Comparison of ENCODE assay signal across 1 cellular context in genomic region chr15:41494922-41495735, GRCh38.
TF ChIP-seq lines count a peak whose summit lies in the region.

No MANE protein-coding gene starts in this region.

TF ChIP-seq in K562, 482 proteins besides CTCF, POLR2A, EP300 and RAD21 (continues in another document):
- TF ChIP-seq NRF1 (conservative IDR thresholded peaks at IDR 0.05 in 1 of 2, IDR thresholded peaks at IDR 0.05 in 1 of 2) (peak; percentile 70 to 73), HDAC8 (tag; IDR thresholded peaks at IDR 0.05) (0 out of 2 replicates have a peak, but pooled peaks have one; percentile 5), SAFB (IDR thresholded peaks at IDR 0.05; ENCODE audit: borderline replicate concordance, low read depth, low read length) (peak; percentile 38; the same call in 1 of the 2 replicates), GTF2F1 (IDR thresholded peaks at IDR 0.05; ENCODE audit: low read depth, low read length) (no peak), KAT7 (CRISPR knock-in tag; IDR thresholded peaks at IDR 0.05; ENCODE audit: borderline replicate concordance) (peak; percentile 20; the same call in 1 of the 2 replicates), ZBED1 (IDR thresholded peaks at IDR 0.05) (peak; percentile 39; the same call in 1 of the 2 replicates), CBX1 (IDR thresholded peaks at IDR 0.05; ENCODE audit: low read depth) (peak; percentile 25; the same call in 1 of the 2 replicates), AFF4 (CRISPR knock-in tag; IDR thresholded peaks at IDR 0.05) (0 out of 2 replicates have a peak, but pooled peaks have one; percentile 13), FIP1L1 (IDR thresholded peaks at IDR 0.05; ENCODE audit: low read depth, low read length, poor library complexity, severe bottlenecking) (peak; percentile 55), BCOR (IDR thresholded peaks at IDR 0.05) (0 out of 2 replicates have a peak, but pooled peaks have one; percentile 24), SMARCA5 (IDR thresholded peaks at IDR 0.05) (no peak), ZNF12 (CRISPR knock-in tag; IDR thresholded peaks at IDR 0.05) (0 out of 2 replicates have a peak, but pooled peaks have one; percentile 35), UBTF (IDR thresholded peaks at IDR 0.05; ENCODE audit: borderline replicate concordance in 1 of 2, low read depth in 2 of 2, low read length in 2 of 2) (peak in 1 of 2 experiments; percentile 60; a peak in 1 of 4 replicates), PHF20 (IDR thresholded peaks at IDR 0.05; ENCODE audit: partially characterized antibody) (peak; percentile 12), MAZ (CRISPR knock-in tag; conservative IDR thresholded peaks at IDR 0.05 in 1 of 2, IDR thresholded peaks at IDR 0.05 in 1 of 2) (0 out of 4 replicates have a peak, but pooled peaks of 1 of the 2 experiments have one; percentile 13), PRPF4 (IDR thresholded peaks at IDR 0.05; ENCODE audit: insufficient read depth, low read depth, low read length, poor library complexity, severe bottlenecking) (peak; percentile 19), PTBP1 (IDR thresholded peaks at IDR 0.05; ENCODE audit: low read depth, low read length) (no peak), E2F6 (IDR thresholded peaks at IDR 0.05; ENCODE audit: borderline replicate concordance in 1 of 2, extremely low read depth in 1 of 2, insufficient read depth in 1 of 2, insufficient read length in 1 of 2, low read depth in 1 of 2, low read length in 1 of 2, poor library complexity in 1 of 2, severe bottlenecking in 1 of 2) (peak in 1 of 2 experiments; percentile 54), ZBTB11 (CRISPR knock-in tag; IDR thresholded peaks at IDR 0.05) (peak in 1 of 3 experiments; percentile 69; a peak in 2 of 6 replicates), SPI1 (IDR thresholded peaks at IDR 0.05; ENCODE audit: borderline replicate concordance, low read depth, low read length) (0 out of 2 replicates have a peak, but pooled peaks have one; percentile 36)
- TF ChIP-seq, protein P1, sequence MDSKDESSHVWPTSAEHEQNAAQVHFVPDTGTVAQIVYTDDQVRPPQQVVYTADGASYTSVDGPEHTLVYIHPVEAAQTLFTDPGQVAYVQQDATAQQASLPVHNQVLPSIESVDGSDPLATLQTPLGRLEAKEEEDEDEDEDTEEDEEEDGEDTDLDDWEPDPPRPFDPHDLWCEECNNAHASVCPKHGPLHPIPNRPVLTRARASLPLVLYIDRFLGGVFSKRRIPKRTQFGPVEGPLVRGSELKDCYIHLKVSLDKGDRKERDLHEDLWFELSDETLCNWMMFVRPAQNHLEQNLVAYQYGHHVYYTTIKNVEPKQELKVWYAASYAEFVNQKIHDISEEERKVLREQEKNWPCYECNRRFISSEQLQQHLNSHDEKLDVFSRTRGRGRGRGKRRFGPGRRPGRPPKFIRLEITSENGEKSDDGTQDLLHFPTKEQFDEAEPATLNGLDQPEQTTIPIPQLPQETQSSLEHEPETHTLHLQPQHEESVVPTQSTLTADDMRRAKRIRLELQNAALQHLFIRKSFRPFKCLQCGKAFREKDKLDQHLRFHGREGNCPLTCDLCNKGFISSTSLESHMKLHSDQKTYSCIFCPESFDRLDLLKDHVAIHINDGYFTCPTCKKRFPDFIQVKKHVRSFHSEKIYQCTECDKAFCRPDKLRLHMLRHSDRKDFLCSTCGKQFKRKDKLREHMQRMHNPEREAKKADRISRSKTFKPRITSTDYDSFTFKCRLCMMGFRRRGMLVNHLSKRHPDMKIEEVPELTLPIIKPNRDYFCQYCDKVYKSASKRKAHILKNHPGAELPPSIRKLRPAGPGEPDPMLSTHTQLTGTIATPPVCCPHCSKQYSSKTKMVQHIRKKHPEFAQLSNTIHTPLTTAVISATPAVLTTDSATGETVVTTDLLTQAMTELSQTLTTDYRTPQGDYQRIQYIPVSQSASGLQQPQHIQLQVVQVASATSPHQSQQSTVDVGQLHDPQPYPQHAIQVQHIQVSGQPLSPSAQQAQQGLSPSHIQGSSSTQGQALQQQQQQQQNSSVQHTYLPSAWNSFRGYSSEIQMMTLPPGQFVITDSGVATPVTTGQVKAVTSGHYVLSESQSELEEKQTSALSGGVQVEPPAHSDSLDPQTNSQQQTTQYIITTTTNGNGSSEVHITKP (IDR thresholded peaks at IDR 0.05; ENCODE audit: partially characterized antibody) = peak; percentile 63
- TF ChIP-seq, protein P2, sequence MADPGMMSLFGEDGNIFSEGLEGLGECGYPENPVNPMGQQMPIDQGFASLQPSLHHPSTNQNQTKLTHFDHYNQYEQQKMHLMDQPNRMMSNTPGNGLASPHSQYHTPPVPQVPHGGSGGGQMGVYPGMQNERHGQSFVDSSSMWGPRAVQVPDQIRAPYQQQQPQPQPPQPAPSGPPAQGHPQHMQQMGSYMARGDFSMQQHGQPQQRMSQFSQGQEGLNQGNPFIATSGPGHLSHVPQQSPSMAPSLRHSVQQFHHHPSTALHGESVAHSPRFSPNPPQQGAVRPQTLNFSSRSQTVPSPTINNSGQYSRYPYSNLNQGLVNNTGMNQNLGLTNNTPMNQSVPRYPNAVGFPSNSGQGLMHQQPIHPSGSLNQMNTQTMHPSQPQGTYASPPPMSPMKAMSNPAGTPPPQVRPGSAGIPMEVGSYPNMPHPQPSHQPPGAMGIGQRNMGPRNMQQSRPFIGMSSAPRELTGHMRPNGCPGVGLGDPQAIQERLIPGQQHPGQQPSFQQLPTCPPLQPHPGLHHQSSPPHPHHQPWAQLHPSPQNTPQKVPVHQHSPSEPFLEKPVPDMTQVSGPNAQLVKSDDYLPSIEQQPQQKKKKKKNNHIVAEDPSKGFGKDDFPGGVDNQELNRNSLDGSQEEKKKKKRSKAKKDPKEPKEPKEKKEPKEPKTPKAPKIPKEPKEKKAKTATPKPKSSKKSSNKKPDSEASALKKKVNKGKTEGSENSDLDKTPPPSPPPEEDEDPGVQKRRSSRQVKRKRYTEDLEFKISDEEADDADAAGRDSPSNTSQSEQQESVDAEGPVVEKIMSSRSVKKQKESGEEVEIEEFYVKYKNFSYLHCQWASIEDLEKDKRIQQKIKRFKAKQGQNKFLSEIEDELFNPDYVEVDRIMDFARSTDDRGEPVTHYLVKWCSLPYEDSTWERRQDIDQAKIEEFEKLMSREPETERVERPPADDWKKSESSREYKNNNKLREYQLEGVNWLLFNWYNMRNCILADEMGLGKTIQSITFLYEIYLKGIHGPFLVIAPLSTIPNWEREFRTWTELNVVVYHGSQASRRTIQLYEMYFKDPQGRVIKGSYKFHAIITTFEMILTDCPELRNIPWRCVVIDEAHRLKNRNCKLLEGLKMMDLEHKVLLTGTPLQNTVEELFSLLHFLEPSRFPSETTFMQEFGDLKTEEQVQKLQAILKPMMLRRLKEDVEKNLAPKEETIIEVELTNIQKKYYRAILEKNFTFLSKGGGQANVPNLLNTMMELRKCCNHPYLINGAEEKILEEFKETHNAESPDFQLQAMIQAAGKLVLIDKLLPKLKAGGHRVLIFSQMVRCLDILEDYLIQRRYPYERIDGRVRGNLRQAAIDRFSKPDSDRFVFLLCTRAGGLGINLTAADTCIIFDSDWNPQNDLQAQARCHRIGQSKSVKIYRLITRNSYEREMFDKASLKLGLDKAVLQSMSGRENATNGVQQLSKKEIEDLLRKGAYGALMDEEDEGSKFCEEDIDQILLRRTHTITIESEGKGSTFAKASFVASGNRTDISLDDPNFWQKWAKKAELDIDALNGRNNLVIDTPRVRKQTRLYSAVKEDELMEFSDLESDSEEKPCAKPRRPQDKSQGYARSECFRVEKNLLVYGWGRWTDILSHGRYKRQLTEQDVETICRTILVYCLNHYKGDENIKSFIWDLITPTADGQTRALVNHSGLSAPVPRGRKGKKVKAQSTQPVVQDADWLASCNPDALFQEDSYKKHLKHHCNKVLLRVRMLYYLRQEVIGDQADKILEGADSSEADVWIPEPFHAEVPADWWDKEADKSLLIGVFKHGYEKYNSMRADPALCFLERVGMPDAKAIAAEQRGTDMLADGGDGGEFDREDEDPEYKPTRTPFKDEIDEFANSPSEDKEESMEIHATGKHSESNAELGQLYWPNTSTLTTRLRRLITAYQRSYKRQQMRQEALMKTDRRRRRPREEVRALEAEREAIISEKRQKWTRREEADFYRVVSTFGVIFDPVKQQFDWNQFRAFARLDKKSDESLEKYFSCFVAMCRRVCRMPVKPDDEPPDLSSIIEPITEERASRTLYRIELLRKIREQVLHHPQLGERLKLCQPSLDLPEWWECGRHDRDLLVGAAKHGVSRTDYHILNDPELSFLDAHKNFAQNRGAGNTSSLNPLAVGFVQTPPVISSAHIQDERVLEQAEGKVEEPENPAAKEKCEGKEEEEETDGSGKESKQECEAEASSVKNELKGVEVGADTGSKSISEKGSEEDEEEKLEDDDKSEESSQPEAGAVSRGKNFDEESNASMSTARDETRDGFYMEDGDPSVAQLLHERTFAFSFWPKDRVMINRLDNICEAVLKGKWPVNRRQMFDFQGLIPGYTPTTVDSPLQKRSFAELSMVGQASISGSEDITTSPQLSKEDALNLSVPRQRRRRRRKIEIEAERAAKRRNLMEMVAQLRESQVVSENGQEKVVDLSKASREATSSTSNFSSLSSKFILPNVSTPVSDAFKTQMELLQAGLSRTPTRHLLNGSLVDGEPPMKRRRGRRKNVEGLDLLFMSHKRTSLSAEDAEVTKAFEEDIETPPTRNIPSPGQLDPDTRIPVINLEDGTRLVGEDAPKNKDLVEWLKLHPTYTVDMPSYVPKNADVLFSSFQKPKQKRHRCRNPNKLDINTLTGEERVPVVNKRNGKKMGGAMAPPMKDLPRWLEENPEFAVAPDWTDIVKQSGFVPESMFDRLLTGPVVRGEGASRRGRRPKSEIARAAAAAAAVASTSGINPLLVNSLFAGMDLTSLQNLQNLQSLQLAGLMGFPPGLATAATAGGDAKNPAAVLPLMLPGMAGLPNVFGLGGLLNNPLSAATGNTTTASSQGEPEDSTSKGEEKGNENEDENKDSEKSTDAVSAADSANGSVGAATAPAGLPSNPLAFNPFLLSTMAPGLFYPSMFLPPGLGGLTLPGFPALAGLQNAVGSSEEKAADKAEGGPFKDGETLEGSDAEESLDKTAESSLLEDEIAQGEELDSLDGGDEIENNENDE (IDR thresholded peaks at IDR 0.05; ENCODE audit: low read depth, low read length) = no peak
